In the genomic region with DNA sequence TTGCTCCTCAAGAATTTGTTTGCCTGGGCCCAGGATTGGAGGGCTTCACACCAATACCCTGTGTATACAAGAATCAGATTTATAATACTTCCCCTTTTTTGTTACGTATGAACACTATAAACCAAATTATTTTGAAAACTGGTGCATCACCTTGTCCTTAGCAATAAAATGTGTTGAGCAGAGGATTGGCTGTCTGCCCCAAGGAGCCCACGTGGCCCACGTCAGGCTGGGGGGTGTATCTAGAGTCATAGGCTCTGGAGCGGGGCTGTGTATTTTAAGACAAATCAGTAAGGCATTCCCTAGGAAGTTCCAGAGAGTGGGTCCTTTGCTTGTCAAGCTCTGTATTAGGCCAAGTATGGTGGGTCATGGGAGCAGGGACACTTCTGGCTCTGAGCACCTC, we compare ENCODE assay signal across 15 cellular contexts. TPM values are rescaled to one million over a fixed set of nuclear protein-coding genes. Genes with fewer than 3 reads are reported as not detected.
DNase-seq lines count a peak whose midpoint lies in the region; ATAC-seq and TF ChIP-seq lines count a peak whose summit lies in the region.
"Had no signal": no experiment of that assay in that cellular context is flagged by ENCODE, and none has a peak within 500 bp of the region (broad histone marks: within the 10 kb centered on the region; RNA-seq: fewer than 3 reads in every experiment).

No MANE protein-coding gene starts in this region.

- H3K27me3 ChIP-seq in RWPE2 (ENCODE audit: insufficient read depth, poor library complexity, severe bottlenecking) (no peaks in the 10 kb centered on the region), heart left ventricle (no peaks in the 10 kb centered on the region)
- H3K27me3 ChIP-seq: BE2C, gastroesophageal sphincter, upper lobe of right lung had no signal

- H3K9me3 Mint-ChIP-seq in activated naive CD4-positive, alpha-beta T cell treated with anti-CD3 and anti-CD28 coated beads, Interleukin-2, amount 50 U/mL, for 24 hours: no peaks in the 10 kb centered on the region

- H3K36me3 ChIP-seq in RWPE2 (ENCODE audit: low read depth): peaks cover 47% of the 10 kb centered on the region
- H3K36me3 ChIP-seq in heart left ventricle: peaks cover 0 to 64% (median 52%) of the 10 kb centered on the region in 9 donors

- H3K4me1 ChIP-seq in RWPE2 (ENCODE audit: insufficient read depth, poor library complexity, severe bottlenecking): peaks cover 8% of the 10 kb centered on the region
- H3K4me1 ChIP-seq in heart left ventricle: peaks cover 0 to 27% (median 16%) of the 10 kb centered on the region in 12 donors
- H3K4me1 ChIP-seq: BE2C had no signal

- H3K36me3 Mint-ChIP-seq in activated naive CD4-positive, alpha-beta T cell treated with anti-CD3 and anti-CD28 coated beads, Interleukin-2, amount 50 U/mL, for 24 hours: peaks cover 10% of the 10 kb centered on the region

- ATAC-seq in RWPE2 (ENCODE audit: low read depth) (no peak), heart left ventricle (no peak), GM18909 (IDR thresholded peaks at IDR 0.05; ENCODE audit: poor library complexity, unreplicated experiment) (no peak)
- ATAC-seq: gastroesophageal sphincter, mucosa of descending colon, psoas muscle, upper lobe of right lung had no signal

- no peaks in the 10 kb centered on the region for H3K27me3 Mint-ChIP-seq in activated naive CD4-positive, alpha-beta T cell treated with anti-CD3 and anti-CD28 coated beads, Interleukin-2, amount 50 U/mL, for 24 hours

- H3K27ac ChIP-seq in RWPE2 (ENCODE audit: poor library complexity, severe bottlenecking) (peak overlapping the region; percentile 70), heart left ventricle (no peak overlapping the region)
- H3K27ac ChIP-seq: psoas muscle, upper lobe of right lung had no signal

- intact Hi-C loops in heart left ventricle (cut with DNase I): loop anchor here in 2 of 10 donors (5.0 kb wide), 3 partner anchors 53 to 242 kb away; a partner anchor contains a TSS

- WGBS in heart left ventricle, 4 donors: 74 to 79% (median 77%) methylated on average over 4 of the region's 4 CpGs

- DNase-seq in activated naive CD4-positive, alpha-beta T cell treated with anti-CD3 and anti-CD28 coated beads, Interleukin-2, amount 50 U/mL, for 16 hours: no peak
- DNase-seq in RWPE2 (ENCODE audit: low spot score) (no peak), choroid plexus epithelial cell (ENCODE audit: low read depth) (peak; percentile 18), heart left ventricle (no peak), glomerular visceral epithelial cell (ENCODE audit: extremely low spot score) (no peak), DMS 273 treated with DMSO at 0.1 percent for 48 hours (lab: John Stamatoyannopoulos, UW) (no peak)
- DNase-seq: activated effector memory CD4-positive, alpha-beta T cell treated with Interleukin-2 at 50 U/mL for 16 hours; BE2C; mucosa of descending colon; SW 1271; upper lobe of right lung had no signal

- peaks cover 29% of the 10 kb centered on the region for H3K4me1 Mint-ChIP-seq in activated naive CD4-positive, alpha-beta T cell treated with anti-CD3 and anti-CD28 coated beads, Interleukin-2, amount 50 U/mL, for 24 hours

- H3K9me3 ChIP-seq in RWPE2 (ENCODE audit: severe bottlenecking): no peaks in the 10 kb centered on the region
- H3K9me3 ChIP-seq in heart left ventricle: no peaks in the 10 kb centered on the region
- H3K9me3 ChIP-seq: BE2C, gastroesophageal sphincter, mucosa of descending colon, psoas muscle, upper lobe of right lung had no signal

- peak overlapping the region; percentile 85 for H3K4me3 Mint-ChIP-seq in activated naive CD4-positive, alpha-beta T cell treated with anti-CD3 and anti-CD28 coated beads, Interleukin-2, amount 50 U/mL, for 24 hours

- TF ChIP-seq POLR2A in heart left ventricle (IDR thresholded peaks at IDR 0.05): no peak

- H3K27ac Mint-ChIP-seq in activated naive CD4-positive, alpha-beta T cell treated with anti-CD3 and anti-CD28 coated beads, Interleukin-2, amount 50 U/mL, for 24 hours: no peak overlapping the region

- TF ChIP-seq CTCF in RWPE2 (IDR thresholded peaks at IDR 0.05; ENCODE audit: poor library complexity, severe bottlenecking) (no peak), choroid plexus epithelial cell (conservative IDR thresholded peaks at IDR 0.05; ENCODE audit: low read depth, low read length) (no peak), heart left ventricle (IDR thresholded peaks at IDR 0.05) (no peak)

- H3K4me3 ChIP-seq in RWPE2 (ENCODE audit: severe bottlenecking): no peak overlapping the region
- no peak overlapping the region for H3K4me3 ChIP-seq in choroid plexus epithelial cell (ENCODE audit: low read depth, low read length)
- no peak overlapping the region for H3K4me3 ChIP-seq in heart left ventricle
- H3K4me3 ChIP-seq: gastroesophageal sphincter, mucosa of descending colon, psoas muscle, upper lobe of right lung had no signal

RNA-seq across cellular contexts. Expression of a gene that starts 2.0 kb away (rescaled TPM):
- total RNA-seq in heart left ventricle: 10 to 100 TPM; 23.5 to 31.7 (median 26.8) TPM
- polyA plus RNA-seq in heart left ventricle: 10 to 100 TPM; 14.4 to 24.6 TPM

RNA-seq across cellular contexts. Expression of a gene that starts 55.4 kb away (rescaled TPM):
- total RNA-seq in heart left ventricle: 10 to 100 TPM; 10.7 to 32.2 (median 18.5) TPM
- 1 to 10 TPM; 5.6 to 9.5 TPM for polyA plus RNA-seq in heart left ventricle
